8 cellular contexts compared by ENCODE assay signal in the genomic region with DNA sequence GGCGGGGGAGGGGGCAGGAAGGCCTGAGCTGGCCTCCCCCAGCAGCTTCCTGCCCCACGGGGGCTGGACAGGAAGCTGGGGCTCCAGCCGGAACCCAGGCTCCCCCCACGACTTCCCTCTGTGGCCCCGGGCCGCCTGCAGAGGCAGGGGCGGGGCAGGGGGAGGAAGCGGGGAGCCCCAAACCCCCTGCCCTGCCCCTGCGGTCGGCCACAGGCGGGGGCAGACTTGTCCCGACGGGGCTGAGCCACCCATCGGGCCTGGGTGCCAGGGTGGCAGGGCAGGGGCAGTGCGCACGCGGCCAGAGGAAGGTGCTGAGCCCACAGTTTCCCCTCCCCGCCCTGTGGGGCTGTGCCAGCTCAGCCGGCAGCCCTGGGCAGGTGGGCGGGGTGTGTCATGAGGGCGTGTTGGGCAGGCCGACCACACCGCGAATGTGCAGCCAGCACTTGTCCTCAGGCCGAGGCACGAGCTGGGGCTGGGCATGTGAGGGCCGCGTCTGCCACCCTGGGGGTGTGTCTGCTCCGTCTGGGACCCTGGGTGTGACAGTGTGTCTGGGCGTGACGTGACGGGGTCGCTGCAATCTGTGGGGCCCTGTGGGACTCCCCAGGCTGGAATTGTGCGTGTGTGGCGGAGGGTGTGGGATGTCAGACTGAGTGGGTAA. TPM values are rescaled to one million over a fixed set of nuclear protein-coding genes. Genes with fewer than 3 reads are reported as not detected.
DNase-seq lines count a peak whose midpoint lies in the region; ATAC-seq and TF ChIP-seq lines count a peak whose summit lies in the region.

No MANE protein-coding gene starts in this region.

- H3K23ac ChIP-seq in neuronal stem cell (ENCODE audit: low read depth, low read length, poor library complexity), result peak overlapping the region; percentile 78

- peak; percentile 40 for ATAC-seq in GM21825 (IDR thresholded peaks at IDR 0.05; ENCODE audit: unreplicated experiment)
- peak; percentile 85 for ATAC-seq in esophagus mucosa

- TF ChIP-seq CTCF in GM10266 (IDR thresholded peaks at IDR 0.05; ENCODE audit: control insufficient read depth, insufficient read depth, low read depth, missing control alignments) (no peak), NB4 (IDR thresholded peaks at IDR 0.05; ENCODE audit: low read depth, low read length) (no peak), testis (IDR thresholded peaks at IDR 0.05) (no peak)

- no peak overlapping the region for H3K4ac ChIP-seq in neuronal stem cell (ENCODE audit: low read length)

- no peak overlapping the region for H2BK12ac ChIP-seq in neuronal stem cell (ENCODE audit: low read length)

- DNase-seq in GM10266 (ENCODE audit: extremely low spot score) (peak; percentile 90), NB4 (ENCODE audit: low read depth) (peak; percentile 91), neuronal stem cell (ENCODE audit: low spot score) (no peak), testis (no peak), HEK293T (ENCODE audit: extremely low spot score) (no peak)
- peak; percentile 87 for DNase-seq in activated CD8-positive, alpha-beta memory T cell treated with anti-CD3 and anti-CD28 coated beads, Interleukin-2, amount 50 U/mL, for 4 hours

- H3K9ac ChIP-seq in neuronal stem cell (ENCODE audit: low read depth, low read length, poor library complexity), result peak overlapping the region; percentile 70

- no peak overlapping the region for H2AFZ ChIP-seq in neuronal stem cell (ENCODE audit: low read length)

- peaks cover 2% of the 10 kb centered on the region for H3K79me1 ChIP-seq in neuronal stem cell (ENCODE audit: low read depth, low read length)

- H3K9me3 ChIP-seq in neuronal stem cell (replicated peaks in 1 of 2; ENCODE audit: control insufficient read depth in 2 of 2, insufficient read depth in 1 of 2, low read depth in 1 of 2, low read length in 2 of 2), result no peaks in the 10 kb centered on the region
- H3K9me3 ChIP-seq in testis, result no peaks in the 10 kb centered on the region

- no peak overlapping the region for H2BK120ac ChIP-seq in neuronal stem cell (ENCODE audit: low read depth, low read length)

- H3K4me2 ChIP-seq in neuronal stem cell (ENCODE audit: insufficient read depth, low read length, poor library complexity, severe bottlenecking), result peak overlapping the region; percentile 22

- H3K36me3 ChIP-seq in neuronal stem cell (replicated peaks in 1 of 2; ENCODE audit: control insufficient read depth in 2 of 2, insufficient read depth in 2 of 2, low read length in 2 of 2), result peaks cover 3 to 17% of the 10 kb centered on the region in 2 donors
- H3K36me3 ChIP-seq in testis (ENCODE audit: low read depth, missing control alignments), result no peaks in the 10 kb centered on the region

- WGBS in neuronal stem cell (ENCODE audit: extremely low coverage in 2 of 2, insufficient read length in 2 of 2, insufficient replicate concordance in 1 of 2), 2 donors, result no CpG with 5 or more reads among the region's 35 CpGs
- 66 to 89% methylated on average over 9 to 28 of the region's 35 CpGs for WGBS in testis, 2 donors

- POLR2A ChIA-PET in HEK293T (lab: Yijun Ruan, JAX), result interaction anchor here (0.7 kb wide), 1 partner anchor 9 kb away, joined by 4 read pairs; no protein-coding TSS in a partner anchor

- H2AK5ac ChIP-seq in neuronal stem cell (ENCODE audit: low read depth, low read length), result peak overlapping the region; percentile 77

- TF ChIP-seq POLR2A in NB4 (IDR thresholded peaks at IDR 0.05; ENCODE audit: extremely low read depth, insufficient read length), result no peak
- TF ChIP-seq POLR2A in testis (IDR thresholded peaks at IDR 0.05), result no peak

- intact Hi-C loops in testis (cut with DNase I; ENCODE audit: low total_unique reads), result no loop called here

- no peak overlapping the region for H3K14ac ChIP-seq in neuronal stem cell (ENCODE audit: low read length)

- H3K18ac ChIP-seq in neuronal stem cell (ENCODE audit: low read length), result peak overlapping the region; percentile 90

- H3K27me3 ChIP-seq in neuronal stem cell (ENCODE audit: control insufficient read depth in 3 of 3, insufficient read depth in 3 of 3, low read depth in 1 of 3, low read length in 3 of 3) (peaks cover 0 to 36% (median 0%) of the 10 kb centered on the region in 3 experiments), testis (no peaks in the 10 kb centered on the region)

- CTCF ChIA-PET in HEK293T (lab: Yijun Ruan, JAX), result no interaction called here

- H3K4me1 ChIP-seq in neuronal stem cell (ENCODE audit: control insufficient read depth in 2 of 2, insufficient read depth in 1 of 2, low read depth in 1 of 2, low read length in 2 of 2) (peaks cover 27 to 31% of the 10 kb centered on the region in 2 donors), testis (peaks cover 38% of the 10 kb centered on the region)

- H3K27ac ChIP-seq in neuronal stem cell (replicated peaks; ENCODE audit: low read length) (no peak overlapping the region), testis (peak overlapping the region; percentile 18 to 57)

- H2BK5ac ChIP-seq in neuronal stem cell (ENCODE audit: low read length), result no peak overlapping the region

- no peak overlapping the region for H2BK15ac ChIP-seq in neuronal stem cell (ENCODE audit: low read length)

- peak overlapping the region; percentile 25 for H3K4me3 ChIP-seq in NB4 (ENCODE audit: low read depth, low read length)
- H3K4me3 ChIP-seq in neuronal stem cell (ENCODE audit: low read length in 2 of 2), result no peak overlapping the region
- no peak overlapping the region for H3K4me3 ChIP-seq in testis

- H4K8ac ChIP-seq in neuronal stem cell (ENCODE audit: low read depth, low read length), result no peak overlapping the region

- no peak overlapping the region for H4K91ac ChIP-seq in neuronal stem cell (ENCODE audit: low read depth, low read length, poor library complexity)

TF ChIP-seq in HEK293T, 16 proteins besides CTCF, POLR2A, EP300 and RAD21:
- no peak for TF ChIP-seq HDGF (IDR thresholded peaks at IDR 0.05; ENCODE audit: borderline replicate concordance)
- TF ChIP-seq ZNF384 (IDR thresholded peaks at IDR 0.05), result no peak
- no peak for TF ChIP-seq FOXM1 (IDR thresholded peaks at IDR 0.05; ENCODE audit: borderline replicate concordance)
- no peak for TF ChIP-seq NFRKB (IDR thresholded peaks at IDR 0.05)
- TF ChIP-seq FOXK2 (IDR thresholded peaks at IDR 0.05), result no peak
- TF ChIP-seq SP1 (IDR thresholded peaks at IDR 0.05), result no peak
- no peak for TF ChIP-seq SUZ12 (IDR thresholded peaks at IDR 0.05)
- no peak for TF ChIP-seq LEF1 (IDR thresholded peaks at IDR 0.05; ENCODE audit: borderline replicate concordance)
- no peak for TF ChIP-seq CTBP1 (IDR thresholded peaks at IDR 0.05; ENCODE audit: borderline replicate concordance)
- no peak for TF ChIP-seq FOXA1 (IDR thresholded peaks at IDR 0.05)

RNA-seq across cellular contexts. Expression of gene CCDC97, which starts 17.7 kb away (rescaled TPM):
- total RNA-seq in esophagus mucosa (19.3 TPM), testis (10 to 100 TPM; 36.2 to 40.2 TPM)
- polyA plus RNA-seq in neuronal stem cell (2013, experiment 1 of 2), result 21.6 TPM
- 20.9 TPM for polyA plus RNA-seq in neuronal stem cell (2013, experiment 2 of 2)
- 57.8 TPM for polyA plus RNA-seq in testis (ENCODE audit: insufficient read depth, low read depth, low replicate concordance)

RNA-seq across cellular contexts. Expression of gene TGFB1, which starts 26.1 kb away (rescaled TPM):
- total RNA-seq in esophagus mucosa (53.8 TPM), testis (10 to 100 TPM; 12.7 to 17.0 TPM)
- polyA plus RNA-seq in neuronal stem cell (2013, experiment 1 of 2), result 6.1 TPM
- 6.1 TPM for polyA plus RNA-seq in neuronal stem cell (2013, experiment 2 of 2)
- polyA plus RNA-seq in testis (ENCODE audit: insufficient read depth, low read depth, low replicate concordance), result 19.8 TPM

RNA-seq across cellular contexts. Expression of gene B9D2, which starts 36.3 kb away (rescaled TPM):
- total RNA-seq in esophagus mucosa (4.3 TPM), testis (10 to 100 TPM in 1 of 2 donors, 1 to 10 TPM in 1; 6.7 to 13.5 TPM)
- 6.5 TPM for polyA plus RNA-seq in neuronal stem cell (2013, experiment 1 of 2)
- polyA plus RNA-seq in neuronal stem cell (2013, experiment 2 of 2), result 6.0 TPM
- polyA plus RNA-seq in testis (ENCODE audit: insufficient read depth, low read depth, low replicate concordance), result 14.6 TPM

RNA-seq across cellular contexts. Expression of gene TMEM91, which starts 48.7 kb away (rescaled TPM):
- 20.0 TPM for total RNA-seq in esophagus mucosa
- polyA plus RNA-seq in neuronal stem cell (2013, experiment 1 of 2), result 8.6 TPM
- 8.3 TPM for polyA plus RNA-seq in neuronal stem cell (2013, experiment 2 of 2)
- total RNA-seq in testis, result 10 to 100 TPM; 17.0 to 32.9 TPM
- polyA plus RNA-seq in testis (ENCODE audit: insufficient read depth, low read depth, low replicate concordance), result 33.2 TPM

Comparison
In these comparisons a context has a peak if more than half of its experiments do, and no peak if none do; other contexts are left out.
1. DNase-seq: peak in GM10266 (single experiment), NB4 (single experiment) and activated CD8-positive, alpha-beta memory T cell treated with anti-CD3 and anti-CD28 coated beads, Interleukin-2, amount 50 U/mL, for 4 hours (single experiment); none in neuronal stem cell (single experiment), testis (single experiment) and HEK293T (single experiment).